ENCODE assay signal across 1 cellular context in genomic region chr6:130365166-130366010, GRCh38.
TF ChIP-seq lines count a peak whose summit lies in the region.

No MANE protein-coding gene starts in this region.

TF ChIP-seq in HEK293, 187 proteins besides CTCF, POLR2A, EP300 and RAD21 (continued from another document and continues in another):
- TF ChIP-seq, protein P1, sequence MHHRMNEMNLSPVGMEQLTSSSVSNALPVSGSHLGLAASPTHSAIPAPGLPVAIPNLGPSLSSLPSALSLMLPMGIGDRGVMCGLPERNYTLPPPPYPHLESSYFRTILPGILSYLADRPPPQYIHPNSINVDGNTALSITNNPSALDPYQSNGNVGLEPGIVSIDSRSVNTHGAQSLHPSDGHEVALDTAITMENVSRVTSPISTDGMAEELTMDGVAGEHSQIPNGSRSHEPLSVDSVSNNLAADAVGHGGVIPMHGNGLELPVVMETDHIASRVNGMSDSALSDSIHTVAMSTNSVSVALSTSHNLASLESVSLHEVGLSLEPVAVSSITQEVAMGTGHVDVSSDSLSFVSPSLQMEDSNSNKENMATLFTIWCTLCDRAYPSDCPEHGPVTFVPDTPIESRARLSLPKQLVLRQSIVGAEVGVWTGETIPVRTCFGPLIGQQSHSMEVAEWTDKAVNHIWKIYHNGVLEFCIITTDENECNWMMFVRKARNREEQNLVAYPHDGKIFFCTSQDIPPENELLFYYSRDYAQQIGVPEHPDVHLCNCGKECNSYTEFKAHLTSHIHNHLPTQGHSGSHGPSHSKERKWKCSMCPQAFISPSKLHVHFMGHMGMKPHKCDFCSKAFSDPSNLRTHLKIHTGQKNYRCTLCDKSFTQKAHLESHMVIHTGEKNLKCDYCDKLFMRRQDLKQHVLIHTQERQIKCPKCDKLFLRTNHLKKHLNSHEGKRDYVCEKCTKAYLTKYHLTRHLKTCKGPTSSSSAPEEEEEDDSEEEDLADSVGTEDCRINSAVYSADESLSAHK (tag by site-specific recombination; IDR thresholded peaks at IDR 0.05): no peak
- 0 out of 2 replicates have a peak, but pooled peaks have one; percentile 14 for TF ChIP-seq ZNF76 (tag by site-specific recombination; IDR thresholded peaks at IDR 0.05; ENCODE audit: borderline replicate concordance, low read depth)
- TF ChIP-seq ZNF214 (tag by site-specific recombination; IDR thresholded peaks at IDR 0.05; ENCODE audit: borderline replicate concordance): no peak
- no peak for TF ChIP-seq ZNF248 (tag by site-specific recombination; IDR thresholded peaks at IDR 0.05)
- TF ChIP-seq, protein P2, sequence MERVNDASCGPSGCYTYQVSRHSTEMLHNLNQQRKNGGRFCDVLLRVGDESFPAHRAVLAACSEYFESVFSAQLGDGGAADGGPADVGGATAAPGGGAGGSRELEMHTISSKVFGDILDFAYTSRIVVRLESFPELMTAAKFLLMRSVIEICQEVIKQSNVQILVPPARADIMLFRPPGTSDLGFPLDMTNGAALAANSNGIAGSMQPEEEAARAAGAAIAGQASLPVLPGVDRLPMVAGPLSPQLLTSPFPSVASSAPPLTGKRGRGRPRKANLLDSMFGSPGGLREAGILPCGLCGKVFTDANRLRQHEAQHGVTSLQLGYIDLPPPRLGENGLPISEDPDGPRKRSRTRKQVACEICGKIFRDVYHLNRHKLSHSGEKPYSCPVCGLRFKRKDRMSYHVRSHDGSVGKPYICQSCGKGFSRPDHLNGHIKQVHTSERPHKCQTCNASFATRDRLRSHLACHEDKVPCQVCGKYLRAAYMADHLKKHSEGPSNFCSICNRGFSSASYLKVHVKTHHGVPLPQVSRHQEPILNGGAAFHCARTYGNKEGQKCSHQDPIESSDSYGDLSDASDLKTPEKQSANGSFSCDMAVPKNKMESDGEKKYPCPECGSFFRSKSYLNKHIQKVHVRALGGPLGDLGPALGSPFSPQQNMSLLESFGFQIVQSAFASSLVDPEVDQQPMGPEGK (tag by site-specific recombination; IDR thresholded peaks at IDR 0.05): 0 out of 2 replicates have a peak, but pooled peaks have one; percentile 11
- TF ChIP-seq SP2 (tag by site-specific recombination; IDR thresholded peaks at IDR 0.05): peak; percentile 34; the same call in 1 of the 2 replicates
- TF ChIP-seq, protein P3, sequence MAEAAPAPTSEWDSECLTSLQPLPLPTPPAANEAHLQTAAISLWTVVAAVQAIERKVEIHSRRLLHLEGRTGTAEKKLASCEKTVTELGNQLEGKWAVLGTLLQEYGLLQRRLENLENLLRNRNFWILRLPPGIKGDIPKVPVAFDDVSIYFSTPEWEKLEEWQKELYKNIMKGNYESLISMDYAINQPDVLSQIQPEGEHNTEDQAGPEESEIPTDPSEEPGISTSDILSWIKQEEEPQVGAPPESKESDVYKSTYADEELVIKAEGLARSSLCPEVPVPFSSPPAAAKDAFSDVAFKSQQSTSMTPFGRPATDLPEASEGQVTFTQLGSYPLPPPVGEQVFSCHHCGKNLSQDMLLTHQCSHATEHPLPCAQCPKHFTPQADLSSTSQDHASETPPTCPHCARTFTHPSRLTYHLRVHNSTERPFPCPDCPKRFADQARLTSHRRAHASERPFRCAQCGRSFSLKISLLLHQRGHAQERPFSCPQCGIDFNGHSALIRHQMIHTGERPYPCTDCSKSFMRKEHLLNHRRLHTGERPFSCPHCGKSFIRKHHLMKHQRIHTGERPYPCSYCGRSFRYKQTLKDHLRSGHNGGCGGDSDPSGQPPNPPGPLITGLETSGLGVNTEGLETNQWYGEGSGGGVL (tag by site-specific recombination; IDR thresholded peaks at IDR 0.05): no peak
- TF ChIP-seq ZNF610 (tag by site-specific recombination; IDR thresholded peaks at IDR 0.05; ENCODE audit: borderline replicate concordance): 0 out of 2 replicates have a peak, but pooled peaks have one; percentile 30
- TF ChIP-seq ZFP3 (tag by site-specific recombination; IDR thresholded peaks at IDR 0.05; ENCODE audit: low read depth): no peak
- no peak for TF ChIP-seq ZNF423 (tag by site-specific recombination; IDR thresholded peaks at IDR 0.05)
- TF ChIP-seq ZFP69B (tag by site-specific recombination; IDR thresholded peaks at IDR 0.05): peak; percentile 69
- no peak for TF ChIP-seq ZNF211 (tag by site-specific recombination; IDR thresholded peaks at IDR 0.05; ENCODE audit: low read depth)
- TF ChIP-seq ZNF558 (tag by site-specific recombination; IDR thresholded peaks at IDR 0.05): no peak
- no peak for TF ChIP-seq ZNF48 (tag by site-specific recombination; IDR thresholded peaks at IDR 0.05)
- no peak for TF ChIP-seq ZNF624 (tag by site-specific recombination; IDR thresholded peaks at IDR 0.05)
- peak; percentile 23; the same call in 1 of the 2 replicates for TF ChIP-seq KLF1 (tag by site-specific recombination; IDR thresholded peaks at IDR 0.05)
- no peak for TF ChIP-seq SALL2 (tag by site-specific recombination; IDR thresholded peaks at IDR 0.05; ENCODE audit: borderline replicate concordance)
- peak; percentile 85 for TF ChIP-seq SP3 (tag by site-specific recombination; IDR thresholded peaks at IDR 0.05)
- no peak for TF ChIP-seq HOXD13 (CRISPR knock-in tag; IDR thresholded peaks at IDR 0.05; ENCODE audit: borderline replicate concordance)
- no peak for TF ChIP-seq ZNF266 (tag by site-specific recombination; IDR thresholded peaks at IDR 0.05; ENCODE audit: low read depth)
- peak; percentile 31; the same call in 1 of the 2 replicates for TF ChIP-seq ZIC2 (tag by site-specific recombination; IDR thresholded peaks at IDR 0.05)
- no peak for TF ChIP-seq ZNF530 (tag by site-specific recombination; IDR thresholded peaks at IDR 0.05; ENCODE audit: low read depth)
- no peak for TF ChIP-seq ZNF701 (tag by site-specific recombination; IDR thresholded peaks at IDR 0.05)
- TF ChIP-seq ZNF518A (tag by site-specific recombination; conservative IDR thresholded peaks at IDR 0.05; ENCODE audit: low read depth): no peak
- TF ChIP-seq ZSCAN23 (tag by site-specific recombination; IDR thresholded peaks at IDR 0.05): no peak
- TF ChIP-seq TCF7L2 (IDR thresholded peaks at IDR 0.05; ENCODE audit: borderline replicate concordance, low read depth, low read length): no peak
- no peak for TF ChIP-seq ZBTB44 (tag by site-specific recombination; IDR thresholded peaks at IDR 0.05)
- TF ChIP-seq ZNF221 (tag by site-specific recombination; IDR thresholded peaks at IDR 0.05; ENCODE audit: borderline replicate concordance): no peak
- no peak for TF ChIP-seq KLF7 (tag by site-specific recombination; IDR thresholded peaks at IDR 0.05; ENCODE audit: borderline replicate concordance)
- TF ChIP-seq ZBTB48 (tag by site-specific recombination; IDR thresholded peaks at IDR 0.05): no peak
- TF ChIP-seq ZNF513 (tag by site-specific recombination; IDR thresholded peaks at IDR 0.05): no peak
- no peak for TF ChIP-seq ZNF626 (tag by site-specific recombination; IDR thresholded peaks at IDR 0.05)
- peak; percentile 69; the same call in 1 of the 2 replicates for TF ChIP-seq ZNF660 (tag by site-specific recombination; IDR thresholded peaks at IDR 0.05)
- TF ChIP-seq ZBTB17 (tag by site-specific recombination; IDR thresholded peaks at IDR 0.05): peak; percentile 79
- no peak for TF ChIP-seq BCL11B (tag by site-specific recombination; IDR thresholded peaks at IDR 0.05; ENCODE audit: low read depth)
- no peak for TF ChIP-seq GFI1B (tag by site-specific recombination; IDR thresholded peaks at IDR 0.05)
- no peak for TF ChIP-seq PRDM1 (tag by site-specific recombination; IDR thresholded peaks at IDR 0.05)
- TF ChIP-seq, protein P4, sequence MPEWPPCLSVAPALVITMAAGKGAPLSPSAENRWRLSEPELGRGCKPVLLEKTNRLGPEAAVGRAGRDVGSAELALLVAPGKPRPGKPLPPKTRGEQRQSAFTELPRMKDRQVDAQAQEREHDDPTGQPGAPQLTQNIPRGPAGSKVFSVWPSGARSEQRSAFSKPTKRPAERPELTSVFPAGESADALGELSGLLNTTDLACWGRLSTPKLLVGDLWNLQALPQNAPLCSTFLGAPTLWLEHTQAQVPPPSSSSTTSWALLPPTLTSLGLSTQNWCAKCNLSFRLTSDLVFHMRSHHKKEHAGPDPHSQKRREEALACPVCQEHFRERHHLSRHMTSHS (tag by site-specific recombination; IDR thresholded peaks at IDR 0.05): no peak
- TF ChIP-seq PBX3 (CRISPR knock-in tag; IDR thresholded peaks at IDR 0.05): 0 out of 2 replicates have a peak, but pooled peaks have one; percentile 47
- TF ChIP-seq ZSCAN30 (tag by site-specific recombination; IDR thresholded peaks at IDR 0.05): no peak
- TF ChIP-seq ZNF112 (tag by site-specific recombination; IDR thresholded peaks at IDR 0.05): no peak
- TF ChIP-seq, protein P5, sequence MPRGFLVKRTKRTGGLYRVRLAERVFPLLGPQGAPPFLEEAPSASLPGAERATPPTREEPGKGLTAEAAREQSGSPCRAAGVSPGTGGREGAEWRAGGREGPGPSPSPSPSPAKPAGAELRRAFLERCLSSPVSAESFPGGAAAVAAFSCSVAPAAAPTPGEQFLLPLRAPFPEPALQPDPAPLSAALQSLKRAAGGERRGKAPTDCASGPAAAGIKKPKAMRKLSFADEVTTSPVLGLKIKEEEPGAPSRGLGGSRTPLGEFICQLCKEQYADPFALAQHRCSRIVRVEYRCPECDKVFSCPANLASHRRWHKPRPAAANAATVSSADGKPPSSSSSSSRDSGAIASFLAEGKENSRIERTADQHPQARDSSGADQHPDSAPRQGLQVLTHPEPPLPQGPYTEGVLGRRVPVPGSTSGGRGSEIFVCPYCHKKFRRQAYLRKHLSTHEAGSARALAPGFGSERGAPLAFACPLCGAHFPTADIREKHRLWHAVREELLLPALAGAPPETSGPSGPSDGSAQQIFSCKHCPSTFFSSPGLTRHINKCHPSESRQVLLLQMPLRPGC (tag by site-specific recombination; IDR thresholded peaks at IDR 0.05): no peak
- 0 out of 2 replicates have a peak, but pooled peaks have one; percentile 59 for TF ChIP-seq ZNF501 (tag by site-specific recombination; IDR thresholded peaks at IDR 0.05)
- TF ChIP-seq TRIM28 (IDR thresholded peaks at IDR 0.05; ENCODE audit: borderline replicate concordance, low read length): no peak
